22 cellular contexts compared by ENCODE assay signal in genomic region chr10:131121511-131122035, GRCh38.
DNase-seq lines count a peak whose midpoint lies in the region; ATAC-seq, FAIRE-seq and TF ChIP-seq lines count a peak whose summit lies in the region.
"Had no signal": no experiment of that assay in that cellular context is flagged by ENCODE, and none has a peak within 500 bp of the region (broad histone marks: within the 10 kb centered on the region; RNA-seq: fewer than 3 reads in every experiment).

No MANE protein-coding gene starts in this region.

- H3K27ac Mint-ChIP-seq in natural killer cell treated with Interleukin-12 subunit alpha and Interleukin-12 subunit beta and Interleukin-15 and Interleukin-18, amount 100 ng/mL, for 72 hours: no peak overlapping the region
- no peak overlapping the region for H3K27ac Mint-ChIP-seq in natural killer cell
- H3K27ac Mint-ChIP-seq in activated CD4-positive, alpha-beta memory T cell treated with anti-CD3 and anti-CD28 coated beads for 36 hours: no peak overlapping the region
- H3K27ac Mint-ChIP-seq: B cell; CD4-positive, alpha-beta T cell; CD8-positive, alpha-beta memory T cell; H9 had no signal

- H3K9me3 Mint-ChIP-seq in natural killer cell treated with Interleukin-12 subunit alpha and Interleukin-12 subunit beta and Interleukin-15 and Interleukin-18, amount 100 ng/mL, for 72 hours: no peaks in the 10 kb centered on the region
- no peaks in the 10 kb centered on the region for H3K9me3 Mint-ChIP-seq in natural killer cell
- peaks cover 5% of the 10 kb centered on the region for H3K9me3 Mint-ChIP-seq in activated CD4-positive, alpha-beta memory T cell treated with anti-CD3 and anti-CD28 coated beads for 36 hours
- H3K9me3 Mint-ChIP-seq: CD4-positive, alpha-beta T cell had no signal

- H3K9ac ChIP-seq in kidney (ENCODE audit: low read length in 2 of 2): no peak overlapping the region
- H3K9ac ChIP-seq: GM23248 had no signal

- no peak for TF ChIP-seq CTCF in natural killer cell (IDR thresholded peaks at IDR 0.05)
- no peak for TF ChIP-seq CTCF in kidney (IDR thresholded peaks at IDR 0.05; ENCODE audit: borderline replicate concordance, extremely low read depth, insufficient read depth)
- no peak for TF ChIP-seq CTCF in spleen (IDR thresholded peaks at IDR 0.05 in 8 of 11, conservative IDR thresholded peaks at IDR 0.05 in 3 of 11)

- no peak overlapping the region for H3K4me3 Mint-ChIP-seq in natural killer cell treated with Interleukin-12 subunit alpha and Interleukin-12 subunit beta and Interleukin-15 and Interleukin-18, amount 100 ng/mL, for 72 hours
- H3K4me3 Mint-ChIP-seq in natural killer cell: no peak overlapping the region
- no peak overlapping the region for H3K4me3 Mint-ChIP-seq in activated CD4-positive, alpha-beta memory T cell treated with anti-CD3 and anti-CD28 coated beads for 36 hours
- H3K4me3 Mint-ChIP-seq: B cell; CD4-positive, alpha-beta T cell; CD8-positive, alpha-beta memory T cell; H9 had no signal

- no peak for TF ChIP-seq POLR2A in spleen (IDR thresholded peaks at IDR 0.05)

- H3K9me3 ChIP-seq in kidney (ENCODE audit: control insufficient read depth in 1 of 2, low read length in 2 of 2): no peaks in the 10 kb centered on the region
- peaks cover 0 to 17% (median 7%) of the 10 kb centered on the region in 8 donors for H3K9me3 ChIP-seq in spleen

- peak; percentile 1 to 29 for ATAC-seq in natural killer cell treated with Interleukin-12 subunit alpha and Interleukin-12 subunit beta and Interleukin-15 and Interleukin-18, amount 100 ng/mL, for 72 hours
- no peak for ATAC-seq in natural killer cell
- ATAC-seq: GM12878, HCT116 had no signal

- intact Hi-C loops in natural killer cell (cut with micrococcal nuclease) (no loop called here), kidney (cut with DNase I) (no loop called here), spleen (cut with DNase I; ENCODE audit: low total_unique reads) (no loop called here)
- intact Hi-C loops in activated CD4-positive, alpha-beta memory T cell treated with anti-CD3 and anti-CD28 coated beads for 36 hours (cut with micrococcal nuclease): no loop called here

- H3K36me3 ChIP-seq in kidney (ENCODE audit: control insufficient read depth in 1 of 2, insufficient read depth in 2 of 2, low read length in 2 of 2): no peaks in the 10 kb centered on the region
- H3K36me3 ChIP-seq in spleen: no peaks in the 10 kb centered on the region

- FAIRE-seq in kidney (lab: Jason Lieb, UNC): no peak
- FAIRE-seq: A204.1, D721Med, GM12878, GM19239 had no signal

- CTCF ChIA-PET in activated CD4-positive, alpha-beta memory T cell treated with anti-CD3 and anti-CD28 coated beads for 36 hours (lab: Charles Lee): interaction anchor here (0.5 kb wide), 1 partner anchor 665 kb away, joined by 3 read pairs; no protein-coding TSS in a partner anchor

- POLR2A ChIA-PET in activated CD4-positive, alpha-beta memory T cell treated with anti-CD3 and anti-CD28 coated beads for 36 hours (lab: Charles Lee): no interaction called here

- no peak for DNase-seq in natural killer cell treated with Interleukin-12 subunit alpha and Interleukin-12 subunit beta and Interleukin-15 and Interleukin-18, amount 100 ng/mL, for 72 hours (ENCODE audit: low spot score)
- DNase-seq in natural killer cell (no peak), kidney (peak; percentile 64), spleen (peak; percentile 57), hepatic stellate cell (ENCODE audit: low spot score) (no peak)
- no peak for DNase-seq in activated CD4-positive, alpha-beta memory T cell treated with anti-CD3 and anti-CD28 coated beads for 36 hours
- DNase-seq: C1 segment of cervical spinal cord; CD4-positive, alpha-beta T cell; CD8-positive, alpha-beta memory T cell; DMS 273 treated with DMSO at 0.1 percent for 48 hours; DMS79; EL; GDM1; GM23248; H9 had no signal

- no peaks in the 10 kb centered on the region for H3K4me1 Mint-ChIP-seq in natural killer cell treated with Interleukin-12 subunit alpha and Interleukin-12 subunit beta and Interleukin-15 and Interleukin-18, amount 100 ng/mL, for 72 hours (ENCODE audit: low read depth in 2 of 2)
- no peaks in the 10 kb centered on the region for H3K4me1 Mint-ChIP-seq in natural killer cell
- no peaks in the 10 kb centered on the region for H3K4me1 Mint-ChIP-seq in activated CD4-positive, alpha-beta memory T cell treated with anti-CD3 and anti-CD28 coated beads for 36 hours (ENCODE audit: low read depth)
- H3K4me1 Mint-ChIP-seq: B cell; CD8-positive, alpha-beta memory T cell had no signal

- 84 to 96% (median 87%) methylated on average over 6 to 11 of the region's 11 CpGs for WGBS in spleen, 5 donors

- H3K27me3 Mint-ChIP-seq in natural killer cell treated with Interleukin-12 subunit alpha and Interleukin-12 subunit beta and Interleukin-15 and Interleukin-18, amount 100 ng/mL, for 72 hours: no peaks in the 10 kb centered on the region
- no peaks in the 10 kb centered on the region for H3K27me3 Mint-ChIP-seq in natural killer cell (ENCODE audit: low read depth in 2 of 2)
- H3K27me3 Mint-ChIP-seq in activated CD4-positive, alpha-beta memory T cell treated with anti-CD3 and anti-CD28 coated beads for 36 hours: no peaks in the 10 kb centered on the region
- H3K27me3 Mint-ChIP-seq: B cell; CD4-positive, alpha-beta T cell had no signal

- H3K4me3 ChIP-seq in kidney (ENCODE audit: low read length in 2 of 2) (no peak overlapping the region), spleen (no peak overlapping the region)
- H3K4me3 ChIP-seq: GM12878, GM23248 had no signal

- H3K27ac ChIP-seq in kidney (ENCODE audit: low read depth in 2 of 2, low read length in 2 of 2) (no peak overlapping the region), spleen (no peak overlapping the region)
- H3K27ac ChIP-seq: 22Rv1, GM23248 had no signal

- no peaks in the 10 kb centered on the region for H3K36me3 Mint-ChIP-seq in natural killer cell treated with Interleukin-12 subunit alpha and Interleukin-12 subunit beta and Interleukin-15 and Interleukin-18, amount 100 ng/mL, for 72 hours
- H3K36me3 Mint-ChIP-seq in natural killer cell: no peaks in the 10 kb centered on the region
- H3K36me3 Mint-ChIP-seq in activated CD4-positive, alpha-beta memory T cell treated with anti-CD3 and anti-CD28 coated beads for 36 hours: no peaks in the 10 kb centered on the region
- H3K36me3 Mint-ChIP-seq: CD8-positive, alpha-beta memory T cell had no signal

- no peaks in the 10 kb centered on the region for H3K27me3 ChIP-seq in spleen (replicated peaks in 1 of 7)

- H3K4me1 ChIP-seq in kidney (ENCODE audit: control insufficient read depth in 1 of 2, insufficient read depth in 1 of 2, low read depth in 1 of 2, low read length in 2 of 2) (no peaks in the 10 kb centered on the region), spleen (no peaks in the 10 kb centered on the region)

Comparison
In these comparisons a context has a peak if more than half of its experiments do, and no peak if none do; other contexts are left out.
1. ATAC-seq: peak in natural killer cell treated with Interleukin-12 subunit alpha and Interleukin-12 subunit beta and Interleukin-15 and Interleukin-18, amount 100 ng/mL, for 72 hours (2 of 2); none in natural killer cell (0 of 3).
2. DNase-seq: peak in kidney (single experiment) and spleen (single experiment); none in natural killer cell treated with Interleukin-12 subunit alpha and Interleukin-12 subunit beta and Interleukin-15 and Interleukin-18, amount 100 ng/mL, for 72 hours (single experiment), natural killer cell (single experiment), hepatic stellate cell (single experiment) and activated CD4-positive, alpha-beta memory T cell treated with anti-CD3 and anti-CD28 coated beads for 36 hours (single experiment).